In genomic region chr19:3456925-3457530, GRCh38 we compare ENCODE assay signal across 13 cellular contexts. TPM values are rescaled to one million over a fixed set of nuclear protein-coding genes. Genes with fewer than 3 reads are reported as not detected.
A peak's percentile ranks its signal among the peaks of the same experiment; 100 is the strongest.
DNase-seq lines count a peak whose midpoint lies in the region; ATAC-seq and TF ChIP-seq lines count a peak whose summit lies in the region.
"Had no signal": no experiment of that assay in that cellular context is flagged by ENCODE, and none has a peak within 500 bp of the region (broad histone marks: within the 10 kb centered on the region; RNA-seq: fewer than 3 reads in every experiment).

No MANE protein-coding gene starts in this region.

- no peak for ATAC-seq in lung (ENCODE audit: insufficient read depth, low FRiP score)

- no peak overlapping the region for H3K9ac ChIP-seq in stomach smooth muscle (ENCODE audit: low read length in 2 of 2)

- no peak overlapping the region for H3K4me3 Mint-ChIP-seq in brain
- H3K4me3 Mint-ChIP-seq: activated CD4-positive, alpha-beta T cell treated with anti-CD3 and anti-CD28 coated beads, Interleukin-2, amount 10 ng/mL, durations not matched to agents 7 days and 5 days; CD4-positive, alpha-beta T cell; nephron progenitor cell had no signal

- peaks cover 0 to 37% of the 10 kb centered on the region in 2 experiments; a peak in 2 of 3 replicates for H3K36me3 ChIP-seq in HEK293 (ENCODE audit: control insufficient read depth in 2 of 2, insufficient read depth in 1 of 2, low read length in 2 of 2)
- H3K36me3 ChIP-seq in lung (ENCODE audit: control insufficient read depth in 2 of 2, insufficient read depth in 2 of 2, low read length in 2 of 2): peaks cover 18 to 59% of the 10 kb centered on the region in 2 donors
- peaks cover 31 to 33% of the 10 kb centered on the region in 2 donors for H3K36me3 ChIP-seq in stomach smooth muscle (ENCODE audit: control insufficient read depth in 2 of 2, insufficient read depth in 2 of 2, low read length in 2 of 2)
- peaks cover 35% of the 10 kb centered on the region for H3K36me3 ChIP-seq in WERI-Rb-1

- in situ Hi-C loops in ACHN (cut with HindIII; ENCODE audit: low pct_ligation_motif_present, low pct_unique_long_range_greater_than_20kb, low sequenced_read_pairs): no loop called here

- H3K27me3 Mint-ChIP-seq in brain: peaks cover 19% of the 10 kb centered on the region
- H3K27me3 Mint-ChIP-seq: activated CD4-positive, alpha-beta T cell treated with anti-CD3 and anti-CD28 coated beads, Interleukin-2, amount 10 ng/mL, durations not matched to agents 7 days and 5 days; CD4-positive, alpha-beta T cell had no signal

- H3K27ac ChIP-seq in HEK293 (ENCODE audit: extremely low read depth, low read depth, low read length) (no peak overlapping the region), lung (ENCODE audit: low read depth in 1 of 2, low read length in 1 of 2) (peak overlapping the region; percentile 68 to 89), stomach smooth muscle (ENCODE audit: low read length) (peak overlapping the region; percentile 75), WERI-Rb-1 (no peak overlapping the region)

- 83 to 84% methylated on average over 18 of the region's 18 CpGs for WGBS in lung, 2 donors

- H3K4me3 ChIP-seq in HEK293 (ENCODE audit: low read depth, low read length) (no peak overlapping the region), lung (no peak overlapping the region), stomach smooth muscle (ENCODE audit: low read length in 2 of 2) (no peak overlapping the region), WERI-Rb-1 (ENCODE audit: low read depth, low read length) (no peak overlapping the region)

- POLR2A ChIA-PET in HEK293 (lab: Yijun Ruan, JAX): interaction anchor here (0.6 kb wide), 1 partner anchor 122 kb away, joined by 4 read pairs; no protein-coding TSS in a partner anchor

- H3K27me3 ChIP-seq in lung (ENCODE audit: control insufficient read depth, insufficient read depth) (no peaks in the 10 kb centered on the region), stomach smooth muscle (ENCODE audit: control insufficient read depth in 1 of 2, insufficient read depth in 2 of 2, low read length in 2 of 2) (no peaks in the 10 kb centered on the region), WERI-Rb-1 (ENCODE audit: insufficient read depth, low read depth, severe bottlenecking) (no peaks in the 10 kb centered on the region)

- H3K36me3 Mint-ChIP-seq in brain: peaks cover 14% of the 10 kb centered on the region

- H3K27ac Mint-ChIP-seq in brain: peak overlapping the region in 3 of 5 experiments; percentile 40 to 68 (median 58)
- H3K27ac Mint-ChIP-seq: activated CD4-positive, alpha-beta T cell treated with anti-CD3 and anti-CD28 coated beads, Interleukin-2, amount 10 ng/mL, durations not matched to agents 7 days and 5 days; activated T-helper 2 cell treated with anti-CD3 and anti-CD28 coated beads, Interferon-gamma antibody, Interleukin-2, Interleukin-4, amounts not matched to agents 10 μg/mL and 5 μg/mL and 100 μg/mL, durations not matched to agents 14 hours and 24 hours and 36 hours; CD4-positive, alpha-beta T cell; nephron progenitor cell had no signal

- no peak for DNase-seq in lung (ENCODE audit: low spot score)
- DNase-seq in stimulated activated CD4-positive, alpha-beta T cell treated with anti-CD3 and anti-CD28 coated beads, Interleukin-4, amount 100 ng/mL, for 1 hour: no peak
- no peak for DNase-seq in WERI-Rb-1
- no peak for DNase-seq in iPS-NIHi11 (ENCODE audit: low spot score)
- no peak for DNase-seq in ACHN
- DNase-seq: activated CD4-positive, alpha-beta T cell treated with anti-CD3 and anti-CD28 coated beads, Interleukin-2, amount 10 ng/mL, durations not matched to agents 7 days and 5 days; CD4-positive, alpha-beta T cell; central memory CD4-positive, alpha-beta T cell; nephron progenitor cell had no signal

- H3K4me1 ChIP-seq in HEK293 (ENCODE audit: control insufficient read depth, insufficient read depth, low read length) (peaks cover 8% of the 10 kb centered on the region), lung (ENCODE audit: control insufficient read depth in 2 of 2, insufficient read depth in 2 of 2, low read length in 2 of 2) (peaks cover 0 to 9% of the 10 kb centered on the region in 2 donors), stomach smooth muscle (ENCODE audit: control insufficient read depth, insufficient read depth, low read length) (peaks cover 37% of the 10 kb centered on the region)

- CTCF ChIA-PET in HEK293 (lab: Yijun Ruan, JAX): no interaction called here

- peaks cover 25% of the 10 kb centered on the region for H3K4me1 Mint-ChIP-seq in brain

- peaks cover 0 to 2% (median 0%) of the 10 kb centered on the region in 5 experiments for H3K9me3 Mint-ChIP-seq in brain
- H3K9me3 Mint-ChIP-seq: activated CD4-positive, alpha-beta T cell treated with anti-CD3 and anti-CD28 coated beads, Interleukin-2, amount 10 ng/mL, durations not matched to agents 7 days and 5 days; activated T-helper 2 cell treated with anti-CD3 and anti-CD28 coated beads, Interferon-gamma antibody, Interleukin-2, Interleukin-4, amounts not matched to agents 10 μg/mL and 5 μg/mL and 100 μg/mL, durations not matched to agents 14 hours and 24 hours and 36 hours; CD4-positive, alpha-beta T cell; nephron progenitor cell had no signal

- TF ChIP-seq CTCF in HEK293 (tag by site-specific recombination; IDR thresholded peaks at IDR 0.05) (no peak), brain (conservative IDR thresholded peaks at IDR 0.05) (no peak), lung (IDR thresholded peaks at IDR 0.05; ENCODE audit: control extremely low read depth, extremely low read depth) (no peak), WERI-Rb-1 (IDR thresholded peaks at IDR 0.05; ENCODE audit: low read depth, low read length) (no peak)

- no peaks in the 10 kb centered on the region for H3K9me3 ChIP-seq in HEK293 (ENCODE audit: control insufficient read depth, insufficient read depth, low read depth, low read length)
- H3K9me3 ChIP-seq in lung (ENCODE audit: control insufficient read depth in 2 of 2, insufficient read depth in 1 of 2, low read length in 1 of 2): peaks cover 0 to 2% of the 10 kb centered on the region in 2 donors
- H3K9me3 ChIP-seq in stomach smooth muscle (ENCODE audit: control insufficient read depth in 2 of 2, low read length in 2 of 2): no peaks in the 10 kb centered on the region
- no peaks in the 10 kb centered on the region for H3K9me3 ChIP-seq in WERI-Rb-1 (ENCODE audit: severe bottlenecking)

TF ChIP-seq in HEK293, 187 proteins besides CTCF, POLR2A, EP300 and RAD21 (continues in another document):
- TF ChIP-seq GLIS2 (tag by site-specific recombination; IDR thresholded peaks at IDR 0.05) (no peak), ZNF529 (tag by site-specific recombination; IDR thresholded peaks at IDR 0.05; ENCODE audit: insufficient replicate concordance) (no peak), ZNF24 (tag by site-specific recombination; IDR thresholded peaks at IDR 0.05) (no peak), ZNF223 (tag by site-specific recombination; IDR thresholded peaks at IDR 0.05) (no peak)
- TF ChIP-seq, protein P1, sequence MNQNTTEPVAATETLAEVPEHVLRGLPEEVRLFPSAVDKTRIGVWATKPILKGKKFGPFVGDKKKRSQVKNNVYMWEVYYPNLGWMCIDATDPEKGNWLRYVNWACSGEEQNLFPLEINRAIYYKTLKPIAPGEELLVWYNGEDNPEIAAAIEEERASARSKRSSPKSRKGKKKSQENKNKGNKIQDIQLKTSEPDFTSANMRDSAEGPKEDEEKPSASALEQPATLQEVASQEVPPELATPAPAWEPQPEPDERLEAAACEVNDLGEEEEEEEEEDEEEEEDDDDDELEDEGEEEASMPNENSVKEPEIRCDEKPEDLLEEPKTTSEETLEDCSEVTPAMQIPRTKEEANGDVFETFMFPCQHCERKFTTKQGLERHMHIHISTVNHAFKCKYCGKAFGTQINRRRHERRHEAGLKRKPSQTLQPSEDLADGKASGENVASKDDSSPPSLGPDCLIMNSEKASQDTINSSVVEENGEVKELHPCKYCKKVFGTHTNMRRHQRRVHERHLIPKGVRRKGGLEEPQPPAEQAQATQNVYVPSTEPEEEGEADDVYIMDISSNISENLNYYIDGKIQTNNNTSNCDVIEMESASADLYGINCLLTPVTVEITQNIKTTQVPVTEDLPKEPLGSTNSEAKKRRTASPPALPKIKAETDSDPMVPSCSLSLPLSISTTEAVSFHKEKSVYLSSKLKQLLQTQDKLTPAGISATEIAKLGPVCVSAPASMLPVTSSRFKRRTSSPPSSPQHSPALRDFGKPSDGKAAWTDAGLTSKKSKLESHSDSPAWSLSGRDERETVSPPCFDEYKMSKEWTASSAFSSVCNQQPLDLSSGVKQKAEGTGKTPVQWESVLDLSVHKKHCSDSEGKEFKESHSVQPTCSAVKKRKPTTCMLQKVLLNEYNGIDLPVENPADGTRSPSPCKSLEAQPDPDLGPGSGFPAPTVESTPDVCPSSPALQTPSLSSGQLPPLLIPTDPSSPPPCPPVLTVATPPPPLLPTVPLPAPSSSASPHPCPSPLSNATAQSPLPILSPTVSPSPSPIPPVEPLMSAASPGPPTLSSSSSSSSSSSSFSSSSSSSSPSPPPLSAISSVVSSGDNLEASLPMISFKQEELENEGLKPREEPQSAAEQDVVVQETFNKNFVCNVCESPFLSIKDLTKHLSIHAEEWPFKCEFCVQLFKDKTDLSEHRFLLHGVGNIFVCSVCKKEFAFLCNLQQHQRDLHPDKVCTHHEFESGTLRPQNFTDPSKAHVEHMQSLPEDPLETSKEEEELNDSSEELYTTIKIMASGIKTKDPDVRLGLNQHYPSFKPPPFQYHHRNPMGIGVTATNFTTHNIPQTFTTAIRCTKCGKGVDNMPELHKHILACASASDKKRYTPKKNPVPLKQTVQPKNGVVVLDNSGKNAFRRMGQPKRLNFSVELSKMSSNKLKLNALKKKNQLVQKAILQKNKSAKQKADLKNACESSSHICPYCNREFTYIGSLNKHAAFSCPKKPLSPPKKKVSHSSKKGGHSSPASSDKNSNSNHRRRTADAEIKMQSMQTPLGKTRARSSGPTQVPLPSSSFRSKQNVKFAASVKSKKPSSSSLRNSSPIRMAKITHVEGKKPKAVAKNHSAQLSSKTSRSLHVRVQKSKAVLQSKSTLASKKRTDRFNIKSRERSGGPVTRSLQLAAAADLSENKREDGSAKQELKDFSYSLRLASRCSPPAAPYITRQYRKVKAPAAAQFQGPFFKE (tag by site-specific recombination; IDR thresholded peaks at IDR 0.05; ENCODE audit: borderline replicate concordance): no peak

RNA-seq across cellular contexts. Expression of gene SMIM24, which starts 23.3 kb away (rescaled TPM):
- polyA plus RNA-seq in brain (ENCODE audit: insufficient read depth, low read depth, low replicate concordance) (8.0 TPM), lung (under 1 TPM; 0.10 to 0.22 TPM)
- under 1 TPM in 1 of 2 donors, not detected in 1; 0.15 TPM for total RNA-seq in lung
- total RNA-seq: CD4-positive, alpha-beta T cell had no signal

RNA-seq across cellular contexts. Expression of gene SMIM44, which starts 26.2 kb away (rescaled TPM):
- polyA plus RNA-seq in brain (ENCODE audit: insufficient read depth, low read depth, low replicate concordance) (not detected), lung (not detected)
- not detected for total RNA-seq in lung
- total RNA-seq: activated CD4-positive, alpha-beta T cell treated with anti-CD3 and anti-CD28 coated beads, Interleukin-2, amount 10 ng/mL, durations not matched to agents 7 days and 5 days; activated T-helper 2 cell treated with anti-CD3 and anti-CD28 coated beads, Interferon-gamma antibody, Interleukin-2, Interleukin-4, amounts not matched to agents 10 μg/mL and 5 μg/mL and 100 μg/mL, durations not matched to agents 14 hours and 24 hours and 36 hours; CD4-positive, alpha-beta T cell had no signal

RNA-seq across cellular contexts. Expression of gene DOHH, which starts 43.4 kb away (rescaled TPM):
- polyA plus RNA-seq in brain (ENCODE audit: insufficient read depth, low read depth, low replicate concordance): 30.0 TPM
- total RNA-seq in lung: 10 to 100 TPM in 1 of 2 donors, 1 to 10 TPM in 1; 7.8 to 18.5 TPM
- 10 to 100 TPM; 20.1 to 21.5 TPM for polyA plus RNA-seq in lung

RNA-seq across cellular contexts. Expression of gene FZR1, which starts 49.1 kb away (rescaled TPM):
- polyA plus RNA-seq in brain (ENCODE audit: insufficient read depth, low read depth, low replicate concordance): 85.0 TPM
- total RNA-seq in lung: 10 to 100 TPM; 35.7 to 45.8 TPM
- polyA plus RNA-seq in lung: 10 to 100 TPM; 20.0 to 21.0 TPM

Comparison
In these comparisons a context has a peak if more than half of its experiments do, and no peak if none do; other contexts are left out.
1. H3K27ac ChIP-seq: peak in lung (2 of 2) and stomach smooth muscle (single experiment); none in HEK293 (single experiment) and WERI-Rb-1 (single experiment).